ENCODE assay signal across 17 cellular contexts in the genomic region with DNA sequence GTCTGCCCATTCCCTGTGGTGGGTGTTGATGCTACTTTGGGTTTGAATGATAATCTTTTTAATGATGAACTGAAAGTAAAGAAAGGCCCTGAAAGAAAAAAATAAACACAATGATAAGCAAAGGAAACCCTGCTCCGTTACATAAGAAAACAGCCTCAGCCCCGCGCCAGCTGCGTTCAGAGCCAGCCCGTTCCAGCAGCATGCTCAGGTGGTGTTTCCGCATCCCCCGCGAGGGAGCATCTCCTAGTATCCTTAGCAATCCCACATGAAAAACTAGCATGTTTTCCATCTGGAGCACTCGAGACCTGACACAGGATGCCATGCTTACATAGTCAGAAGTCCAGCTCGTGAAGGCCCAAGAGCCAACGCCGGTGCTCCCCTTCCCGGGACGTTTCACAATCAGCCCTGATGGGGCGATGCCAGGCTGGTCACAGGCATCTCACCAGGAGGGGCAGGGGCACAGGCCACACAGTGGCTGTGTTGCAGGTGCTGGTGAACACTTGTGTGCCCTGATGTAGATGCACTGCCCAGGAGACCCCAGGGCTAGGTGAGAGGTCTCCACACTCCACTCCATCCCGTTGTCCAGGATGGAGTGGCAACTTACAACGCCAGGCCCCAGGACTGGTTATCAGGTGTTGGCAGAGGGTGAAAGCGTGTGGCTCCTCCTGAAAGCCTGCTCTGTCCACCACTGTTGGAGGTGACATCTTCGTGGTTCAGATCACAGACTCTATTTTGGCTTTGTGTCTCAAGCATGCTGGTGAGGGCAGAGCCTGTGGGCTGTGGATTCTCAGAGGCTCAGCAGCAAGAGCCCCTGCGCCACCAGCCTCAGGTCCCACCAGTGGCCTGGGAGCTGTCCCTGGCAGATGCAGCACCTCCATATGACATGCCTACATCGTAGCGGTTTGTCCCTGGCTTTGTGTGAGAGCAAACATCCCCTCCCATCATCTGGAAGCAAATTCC.
DNase-seq lines count a peak whose midpoint lies in the region; ATAC-seq and TF ChIP-seq lines count a peak whose summit lies in the region.
"Had no signal": no experiment of that assay in that cellular context is flagged by ENCODE, and none has a peak within 500 bp of the region (broad histone marks: within the 10 kb centered on the region; RNA-seq: fewer than 3 reads in every experiment).

No MANE protein-coding gene starts in this region.

- H3K27me3 ChIP-seq in endodermal cell (ENCODE audit: control insufficient read depth, insufficient read depth, low read length, poor library complexity, severe bottlenecking) = no peaks in the 10 kb centered on the region
- H3K27me3 ChIP-seq in upper lobe of right lung = no peaks in the 10 kb centered on the region

- TF ChIP-seq CTCF in endodermal cell (conservative IDR thresholded peaks at IDR 0.05) (no peak), osteocyte (IDR thresholded peaks at IDR 0.05) (no peak), upper lobe of right lung (IDR thresholded peaks at IDR 0.05) (no peak)

- H3K27ac ChIP-seq in endodermal cell (ENCODE audit: low read depth, low read length) = no peak overlapping the region
- H3K27ac ChIP-seq in upper lobe of right lung = no peak overlapping the region
- H3K27ac ChIP-seq: 22Rv1, C4-2B had no signal

- H3K27me3 Mint-ChIP-seq in endodermal cell (ENCODE audit: insufficient read depth) (peaks cover 14% of the 10 kb centered on the region), osteocyte (ENCODE audit: unreplicated experiment) (no peaks in the 10 kb centered on the region)

- H3K36me3 Mint-ChIP-seq in endodermal cell (ENCODE audit: low read depth) = no peaks in the 10 kb centered on the region
- no peaks in the 10 kb centered on the region for H3K36me3 Mint-ChIP-seq in osteocyte (ENCODE audit: unreplicated experiment)

- H3K9me3 Mint-ChIP-seq in endodermal cell (no peaks in the 10 kb centered on the region), osteocyte (ENCODE audit: unreplicated experiment) (peaks cover 51% of the 10 kb centered on the region)

- 91 to 92% methylated on average over 17 to 22 of the region's 22 CpGs for WGBS in endodermal cell (ENCODE audit: insufficient coverage in 1 of 2, insufficient read length in 1 of 2), 2 experiments

- H3K4me3 ChIP-seq in endodermal cell (ENCODE audit: low read length) = no peak overlapping the region
- H3K4me3 ChIP-seq in upper lobe of right lung = no peak overlapping the region

- intact Hi-C loops in upper lobe of right lung (cut with DNase I) = no loop called here

- H3K9me3 ChIP-seq in endodermal cell (ENCODE audit: control insufficient read depth, low read length) = no peaks in the 10 kb centered on the region
- no peaks in the 10 kb centered on the region for H3K9me3 ChIP-seq in upper lobe of right lung

- ATAC-seq in upper lobe of right lung = peak; percentile 7
- no peak for ATAC-seq in activated CD4-positive, CD25-positive, alpha-beta regulatory T cell treated with anti-CD3 and anti-CD28 coated beads, Interleukin-2, amount 50 U/mL, for 24 hours

- H3K4me1 Mint-ChIP-seq in endodermal cell (peaks cover 13% of the 10 kb centered on the region), osteocyte (ENCODE audit: unreplicated experiment) (no peaks in the 10 kb centered on the region)

- peak; percentile 26 for DNase-seq in activated CD8-positive, alpha-beta memory T cell treated with anti-CD3 and anti-CD28 coated beads for 24 hours
- no peak for DNase-seq in activated CD8-positive, alpha-beta memory T cell treated with anti-CD3 and anti-CD28 coated beads, Interleukin-2, amount 50 U/mL, for 4 hours
- DNase-seq in endodermal cell (peak; percentile 44), osteocyte (ENCODE audit: extremely low spot score, unreplicated experiment) (peak; percentile 83), upper lobe of right lung (no peak), activated T-cell treated with anti-CD3 and anti-CD28 coated beads for 4 hours (no peak), HT-29 (ENCODE audit: low spot score) (no peak)
- DNase-seq: AML-193, H7, KG1, NCI-H187, NCI-H2227 treated with DMSO at 0.1 percent for 48 hours, NCI-H510A treated with DMSO at 0.1 percent for 48 hours, NCI-H774 had no signal

- H3K4me3 Mint-ChIP-seq in endodermal cell (no peak overlapping the region), osteocyte (ENCODE audit: unreplicated experiment) (no peak overlapping the region)

- no peaks in the 10 kb centered on the region for H3K4me1 ChIP-seq in endodermal cell (ENCODE audit: control insufficient read depth, insufficient read depth, low read length)
- H3K4me1 ChIP-seq in upper lobe of right lung = no peaks in the 10 kb centered on the region

- H3K36me3 ChIP-seq in endodermal cell (ENCODE audit: control insufficient read depth, insufficient read depth, low read length) = no peaks in the 10 kb centered on the region
- no peaks in the 10 kb centered on the region for H3K36me3 ChIP-seq in upper lobe of right lung

- no peak overlapping the region for H3K9ac ChIP-seq in endodermal cell (ENCODE audit: extremely low read depth, low read length, poor library complexity, severe bottlenecking)

- H3K27ac Mint-ChIP-seq in endodermal cell (no peak overlapping the region), osteocyte (ENCODE audit: unreplicated experiment) (no peak overlapping the region)

Comparison
In these comparisons a context has a peak if more than half of its experiments do, and no peak if none do; other contexts are left out.
1. DNase-seq: peak in activated CD8-positive, alpha-beta memory T cell treated with anti-CD3 and anti-CD28 coated beads for 24 hours (single experiment), endodermal cell (single experiment) and osteocyte (single experiment); none in activated CD8-positive, alpha-beta memory T cell treated with anti-CD3 and anti-CD28 coated beads, Interleukin-2, amount 50 U/mL, for 4 hours (single experiment), upper lobe of right lung (single experiment), activated T-cell treated with anti-CD3 and anti-CD28 coated beads for 4 hours (single experiment) and HT-29 (single experiment).